ENCODE assay signal across 21 cellular contexts in the genomic region with DNA sequence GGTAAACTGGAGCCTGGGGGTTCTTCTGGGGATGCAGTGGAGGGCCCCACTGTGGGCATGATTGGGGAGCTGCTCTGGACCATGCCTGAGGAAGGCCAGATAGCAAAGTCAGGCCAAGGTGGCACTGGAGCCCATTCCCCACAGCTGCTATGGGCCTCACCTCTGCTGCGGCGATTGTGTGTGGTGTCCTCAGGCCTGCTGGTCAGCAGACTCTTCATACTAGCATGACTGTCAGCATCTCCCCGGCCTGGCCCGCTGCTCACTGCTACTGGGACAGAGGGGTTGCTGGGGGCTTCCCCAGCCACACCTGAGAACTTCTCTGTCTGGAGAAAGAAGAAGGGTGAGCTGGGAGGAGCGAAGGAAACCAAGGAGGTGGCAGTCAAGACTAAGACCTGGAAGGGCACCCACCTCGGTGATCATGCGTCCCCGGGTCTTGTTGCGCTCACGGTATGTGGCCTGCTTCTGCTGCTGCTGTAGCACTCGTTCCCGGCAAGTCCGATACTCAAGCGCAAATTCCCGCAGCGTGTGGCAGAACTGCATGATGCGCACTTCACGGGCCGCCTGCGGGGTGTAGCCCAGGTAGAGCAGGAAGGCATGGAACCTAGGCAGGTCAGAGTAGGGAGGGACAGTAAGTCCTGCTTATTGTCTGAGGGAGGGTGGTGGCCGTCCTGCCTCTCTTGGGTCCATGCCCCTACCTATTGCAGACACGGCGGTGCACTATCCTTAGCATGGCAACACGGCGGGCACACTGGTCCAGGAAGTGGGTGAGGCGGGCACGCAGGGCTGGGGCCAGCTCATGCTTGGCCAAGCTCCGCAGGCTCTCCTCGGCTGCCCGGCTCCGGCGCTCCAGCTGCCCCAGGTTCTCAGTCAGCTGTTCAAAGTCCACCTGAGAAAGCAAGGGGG. TPM values are rescaled to one million over a fixed set of nuclear protein-coding genes. Genes with fewer than 3 reads are reported as not detected.
DNase-seq lines count a peak whose midpoint lies in the region; FAIRE-seq and TF ChIP-seq lines count a peak whose summit lies in the region.
"Had no signal": no experiment of that assay in that cellular context is flagged by ENCODE, and none has a peak within 500 bp of the region (broad histone marks: within the 10 kb centered on the region; RNA-seq: fewer than 3 reads in every experiment).

No MANE protein-coding gene starts in this region.

- no peak overlapping the region for H3K27ac Mint-ChIP-seq in MCF 10A (ENCODE audit: low read depth, unreplicated experiment)
- no peak overlapping the region for H3K27ac Mint-ChIP-seq in type B pancreatic cell
- H3K27ac Mint-ChIP-seq: activated CD4-positive, alpha-beta memory T cell treated with anti-CD3 and anti-CD28 coated beads for 36 hours; activated T-helper 1 cell treated with anti-CD3 and anti-CD28 coated beads, Interleukin-12 subunit alpha, Interleukin-12 subunit beta, Interleukin-2, Interleukin-4 antibody, amounts not matched to agents 30 ng/mL and 10 ng/mL and 1 ng/mL, durations not matched to agents 14 hours and 24 hours and 36 hours; GM23338; stimulated activated naive CD8-positive, alpha-beta T cell treated with anti-CD3 and anti-CD28 coated beads, Interleukin-15, Interleukin-2, amounts not matched to agents 100 ng/mL and 50 ng/mL, for 24 hours; T-helper 1 cell treated with Interleukin-12 subunit alpha and Interleukin-12 subunit beta and Interleukin-4 antibody, amounts not matched to agents 30 μg/mL and 1 μg/mL, for 36 hours had no signal

- no peak overlapping the region for H3K9ac ChIP-seq in H1 (replicated peaks in 1 of 4; ENCODE audit: extremely low read depth in 1 of 4, low read depth in 3 of 4, low read length in 3 of 4)

- H3K27ac ChIP-seq in breast epithelium (no peak overlapping the region), H1 (ENCODE audit: low read depth, low read length) (no peak overlapping the region)
- H3K27ac ChIP-seq: VCaP had no signal

- peaks cover 0 to 13% of the 10 kb centered on the region in 2 experiments; a peak in 2 of 4 replicates for H3K79me2 ChIP-seq in H1 (ENCODE audit: control insufficient read depth in 1 of 2, insufficient read depth in 2 of 2, low read length in 2 of 2)

- no peak overlapping the region for H3K14ac ChIP-seq in H1 (ENCODE audit: insufficient read length)

- no peaks in the 10 kb centered on the region; the same call in 1 of the 2 replicates for H3K79me1 ChIP-seq in H1 (ENCODE audit: low read depth, low read length)

- no peak for TF ChIP-seq RAD21 in H1 (IDR thresholded peaks at IDR 0.05 in 1 of 2, conservative IDR thresholded peaks at IDR 0.05 in 1 of 2; ENCODE audit: low read depth in 2 of 2, low read length in 2 of 2)

- no peaks in the 10 kb centered on the region for H3K27me3 ChIP-seq in breast epithelium
- no peaks in the 10 kb centered on the region; a peak in 2 of 7 replicates for H3K27me3 ChIP-seq in H1 (replicated peaks in 1 of 4; ENCODE audit: control insufficient read depth in 3 of 4, extremely low read depth in 1 of 4, insufficient read depth in 3 of 4, low read length in 3 of 4)

- H3K4me1 ChIP-seq in breast epithelium: peaks cover 5 to 6% of the 10 kb centered on the region in 2 donors
- peaks cover 0 to 6% (median 3%) of the 10 kb centered on the region in 4 experiments; a peak in 3 of 7 replicates for H3K4me1 ChIP-seq in H1 (replicated peaks in 1 of 4; ENCODE audit: control insufficient read depth in 3 of 4, insufficient read depth in 4 of 4, low read length in 3 of 4)

- H3K18ac ChIP-seq in H1 (ENCODE audit: extremely low read depth, low read length): no peak overlapping the region

- no peak overlapping the region for H4K5ac ChIP-seq in H1 (ENCODE audit: insufficient read length, low read depth, low read length)

- no peak overlapping the region for H3K4ac ChIP-seq in H1 (replicated peaks; ENCODE audit: insufficient read length, low read depth, low read length)

- no peak overlapping the region for H3K23ac ChIP-seq in H1 (ENCODE audit: insufficient read length)

- CTCF ChIA-PET in MCF 10A (lab: Yijun Ruan, JAX): interaction anchor here (0.7 kb wide), 1 partner anchor 347 kb away, joined by 3 read pairs; no protein-coding TSS in a partner anchor
- CTCF ChIA-PET in H1 (lab: Charles Lee; ENCODE audit: partially characterized antibody): interaction anchor here (0.6 to 1.7 kb wide), 5 partner anchors 9 to 124 kb away, joined by 3 to 6 read pairs (median 3); no protein-coding TSS in a partner anchor

- H2BK120ac ChIP-seq in H1 (replicated peaks; ENCODE audit: low read depth, low read length): no peak overlapping the region

- no peak for TF ChIP-seq EP300 in H1 (IDR thresholded peaks at IDR 0.05; ENCODE audit: borderline replicate concordance in 1 of 2, low read depth in 2 of 2, low read length in 2 of 2)

- no peak for FAIRE-seq in H1 (lab: Jason Lieb, UNC)

- no peaks in the 10 kb centered on the region for H3K27me3 Mint-ChIP-seq in MCF 10A (ENCODE audit: insufficient read depth, unreplicated experiment)
- H3K27me3 Mint-ChIP-seq in type B pancreatic cell: no peaks in the 10 kb centered on the region
- H3K27me3 Mint-ChIP-seq: activated CD4-positive, alpha-beta memory T cell treated with anti-CD3 and anti-CD28 coated beads for 36 hours; central memory CD8-positive, alpha-beta T cell; stimulated activated naive CD8-positive, alpha-beta T cell treated with anti-CD3 and anti-CD28 coated beads, Interleukin-15, Interleukin-2, amounts not matched to agents 100 ng/mL and 50 ng/mL, for 24 hours had no signal

- H2BK15ac ChIP-seq in H1 (ENCODE audit: low read length): no peak overlapping the region

- H2AK5ac ChIP-seq in H1 (ENCODE audit: low read depth, low read length): no peak overlapping the region

- H3K4me3 Mint-ChIP-seq in MCF 10A (ENCODE audit: unreplicated experiment): peak overlapping the region; percentile 14
- H3K4me3 Mint-ChIP-seq in type B pancreatic cell: peak overlapping the region; percentile 72
- H3K4me3 Mint-ChIP-seq: activated CD4-positive, alpha-beta memory T cell treated with anti-CD3 and anti-CD28 coated beads for 36 hours; activated T-helper 1 cell treated with anti-CD3 and anti-CD28 coated beads, Interleukin-12 subunit alpha, Interleukin-12 subunit beta, Interleukin-2, Interleukin-4 antibody, amounts not matched to agents 30 ng/mL and 10 ng/mL and 1 ng/mL, durations not matched to agents 14 hours and 24 hours and 36 hours; GM23338; stimulated activated naive CD8-positive, alpha-beta T cell treated with anti-CD3 and anti-CD28 coated beads, Interleukin-15, Interleukin-2, amounts not matched to agents 100 ng/mL and 50 ng/mL, for 24 hours; T-helper 1 cell treated with Interleukin-12 subunit alpha and Interleukin-12 subunit beta and Interleukin-4 antibody, amounts not matched to agents 30 μg/mL and 1 μg/mL, for 36 hours had no signal

- no peaks in the 10 kb centered on the region for H3K9me3 ChIP-seq in breast epithelium
- H3K9me3 ChIP-seq in H1 (ENCODE audit: insufficient read depth in 2 of 2, low read depth in 1 of 2, low read length in 1 of 2): no peaks in the 10 kb centered on the region

- no peak overlapping the region for H4K91ac ChIP-seq in H1 (replicated peaks; ENCODE audit: insufficient read length, low read length)

- H3K23me2 ChIP-seq in H1 (ENCODE audit: low read depth, low read length): peaks cover 5% of the 10 kb centered on the region

- BruUV-seq in MCF 10A (replicated peaks; lab: Mats Ljungman, UMichigan): no TSS peak

- no peaks in the 10 kb centered on the region for H3K9me3 Mint-ChIP-seq in MCF 10A (ENCODE audit: unreplicated experiment)
- no peaks in the 10 kb centered on the region for H3K9me3 Mint-ChIP-seq in type B pancreatic cell
- H3K9me3 Mint-ChIP-seq: activated CD4-positive, alpha-beta memory T cell treated with anti-CD3 and anti-CD28 coated beads for 36 hours; activated T-helper 1 cell treated with anti-CD3 and anti-CD28 coated beads, Interleukin-12 subunit alpha, Interleukin-12 subunit beta, Interleukin-2, Interleukin-4 antibody, amounts not matched to agents 30 ng/mL and 10 ng/mL and 1 ng/mL, durations not matched to agents 14 hours and 24 hours and 36 hours; central memory CD8-positive, alpha-beta T cell; GM23338; stimulated activated naive CD8-positive, alpha-beta T cell treated with anti-CD3 and anti-CD28 coated beads, Interleukin-15, Interleukin-2, amounts not matched to agents 100 ng/mL and 50 ng/mL, for 24 hours; T-helper 1 cell treated with Interleukin-12 subunit alpha and Interleukin-12 subunit beta and Interleukin-4 antibody, amounts not matched to agents 30 μg/mL and 1 μg/mL, for 36 hours had no signal

- H4K20me1 ChIP-seq in H1 (replicated peaks in 1 of 2; ENCODE audit: control insufficient read depth in 1 of 2, insufficient read depth in 2 of 2, low read length in 2 of 2): peaks cover 3 to 14% of the 10 kb centered on the region in 2 experiments

- no peak overlapping the region for H2BK12ac ChIP-seq in H1 (ENCODE audit: low read depth, low read length)

- no peak overlapping the region for H2AFZ ChIP-seq in H1 (ENCODE audit: low read length)
- H2AFZ ChIP-seq: GM23338 had no signal

- TF ChIP-seq CTCF in MCF 10A (IDR thresholded peaks at IDR 0.05; ENCODE audit: unreplicated experiment) (no peak), breast epithelium (IDR thresholded peaks at IDR 0.05) (no peak), H1 (IDR thresholded peaks at IDR 0.05; ENCODE audit: control extremely low read depth in 1 of 3, insufficient read depth in 1 of 3, low read depth in 1 of 3, low read length in 3 of 3) (no peak), type B pancreatic cell (conservative IDR thresholded peaks at IDR 0.05) (no peak)

- H3K4me2 ChIP-seq in H1 (ENCODE audit: insufficient read depth in 1 of 2, low read depth in 2 of 2, low read length in 2 of 2): no peak overlapping the region
- H3K4me2 ChIP-seq: GM23338 had no signal

- DNase-seq in MCF 10A (ENCODE audit: unreplicated experiment) (no peak), breast epithelium (ENCODE audit: low spot score in 2 of 2) (no peak), H1 (ENCODE audit: low read depth in 1 of 2, low spot score in 2 of 2) (no peak), type B pancreatic cell (ENCODE audit: extremely low spot score, unreplicated experiment) (no peak), NCI-H1048 (lab: John Stamatoyannopoulos, UW) (no peak), SW 1271 (lab: John Stamatoyannopoulos, UW) (no peak)
- DNase-seq: ACHN; activated CD4-positive, alpha-beta memory T cell treated with anti-CD3 and anti-CD28 coated beads for 36 hours; amniotic stem cell; DND-41; effector CD4-positive, alpha-beta T cell; NCI-H1417; NCI-H524 treated with DMSO at 0.1 percent for 48 hours; SHP77; trophoblast cell had no signal

- intact Hi-C loops in MCF 10A (cut with micrococcal nuclease) (no loop called here), breast epithelium (cut with DNase I; ENCODE audit: low total_unique reads) (no loop called here)

- peaks cover 6% of the 10 kb centered on the region for H3K36me3 ChIP-seq in breast epithelium
- H3K36me3 ChIP-seq in H1 (ENCODE audit: control insufficient read depth in 2 of 4, insufficient read depth in 4 of 4, low read length in 3 of 4): peaks cover 17 to 41% (median 38%) of the 10 kb centered on the region in 4 experiments; a peak in 7 of 8 replicates

- H4K8ac ChIP-seq in H1 (ENCODE audit: extremely low read depth, insufficient read depth, low read length): 0 out of 2 replicates have a peak overlapping the region, but pooled peaks have one; percentile 6

- H3K36me3 Mint-ChIP-seq in MCF 10A (ENCODE audit: insufficient read depth, unreplicated experiment) (peaks cover 59% of the 10 kb centered on the region), type B pancreatic cell (peaks cover 8% of the 10 kb centered on the region)

- peaks cover 21% of the 10 kb centered on the region for H3K4me1 Mint-ChIP-seq in MCF 10A (ENCODE audit: insufficient read depth, unreplicated experiment)
- peaks cover 21% of the 10 kb centered on the region for H3K4me1 Mint-ChIP-seq in type B pancreatic cell (ENCODE audit: unreplicated experiment)

- POLR2A ChIA-PET in MCF 10A (lab: Yijun Ruan, JAX) (interaction anchor here (1.2 kb wide), 1 partner anchor 14 kb away, joined by 3 read pairs; no protein-coding TSS in a partner anchor), H1 (lab: Charles Lee; ENCODE audit: partially characterized antibody) (interaction anchor here (0.7 to 11.2 kb wide), 6 partner anchors 11 to 285 kb away, joined by 3 to 111 read pairs (median 3); partner anchors contain the start of genes ELMO3, FHOD1 and SLC9A5)

- TF ChIP-seq POLR2A in breast epithelium (IDR thresholded peaks at IDR 0.05): no peak
- TF ChIP-seq POLR2A in H1 (IDR thresholded peaks at IDR 0.05; ENCODE audit: control extremely low read depth in 1 of 2, low read depth in 2 of 2, low read length in 2 of 2): peak in 1 of 2 experiments; percentile 32; a peak in 1 of 3 replicates

- no peak overlapping the region for H3K56ac ChIP-seq in H1 (replicated peaks; ENCODE audit: insufficient read length, low read depth, low read length)

- H3K4me3 ChIP-seq in breast epithelium (no peak overlapping the region), H1 (ENCODE audit: extremely low read depth in 1 of 4, insufficient read depth in 2 of 4, low read depth in 3 of 4, low read length in 4 of 4) (no peak overlapping the region)
- H3K4me3 ChIP-seq: GM23338 had no signal

- no peak overlapping the region for H2BK20ac ChIP-seq in H1 (ENCODE audit: low read length)

- 90% methylated on average over 28 of the region's 32 CpGs; no CpG with 5 or more reads in 1 of the 2 experiments for WGBS in H1 (ENCODE audit: extremely low coverage in 1 of 2, insufficient coverage in 1 of 2, insufficient read length in 1 of 2, insufficient replicate concordance in 2 of 2, low coverage in 1 of 2, low lambda C conversion rate in 2 of 2, missing lambda C conversion rate in 1 of 2), 2 experiments

- H2BK5ac ChIP-seq in H1 (ENCODE audit: low read depth, low read length): no peak overlapping the region

RNA-seq across cellular contexts. Expression of gene TMEM208, which starts 3.2 kb away (rescaled TPM):
- total RNA-seq in MCF 10A (2022) (44.4 and 55.5 TPM in 2 replicates), breast epithelium (10 to 100 TPM; 35.2 to 46.2 (median 44.2) TPM), type B pancreatic cell (ENCODE audit: low replicate concordance) (49.2 and 64.4 TPM in 2 replicates)
- 37.7 and 37.9 TPM in 2 replicates for total RNA-seq in H1 (2021; fragmentation: NEBNext Ultra II Directional; extraction: Animal tissue kit (Norgen Biotek cat#: 25700))
- polyA plus RNA-seq in H1 (2011; rRNA removed): 93.9 and 100.0 TPM in 2 replicates
- 76.6 TPM for polyA plus RNA-seq in H1 (2011; cell fraction: cytosol; rRNA removed)
- 66.5 TPM for polyA plus RNA-seq in H1 (2011; cell fraction: nucleus; rRNA removed)
- polyA plus RNA-seq in H1 (2012, experiment 1 of 2): 42.9 to 57.2 TPM (median 49.6 TPM) in 4 replicates
- 71.1 TPM for polyA plus RNA-seq in H1 (2012, experiment 2 of 2)
- 48.0 TPM for polyA plus RNA-seq in H1 (2013, experiment 1 of 2)
- polyA plus RNA-seq in H1 (2013, experiment 2 of 2): 59.4 TPM
- polyA minus RNA-seq in H1 (2011; rRNA and poly(A)+ RNA removed): 43.1 and 48.2 TPM in 2 replicates
- 20.2 TPM for polyA minus RNA-seq in H1 (2011; cell fraction: cytosol; rRNA and poly(A)+ RNA removed)
- 38.5 TPM for polyA minus RNA-seq in H1 (2011; cell fraction: nucleus; rRNA and poly(A)+ RNA removed)

RNA-seq across cellular contexts. Expression of gene FHOD1, which starts 17.1 kb away (rescaled TPM):
- 12.1 and 14.7 TPM in 2 replicates for total RNA-seq in MCF 10A (2022)
- 10 to 100 TPM; 19.3 to 25.9 (median 22.6) TPM for total RNA-seq in breast epithelium
- total RNA-seq in H1 (2021; fragmentation: NEBNext Ultra II Directional; extraction: Animal tissue kit (Norgen Biotek cat#: 25700)): 55.4 and 60.7 TPM in 2 replicates
- 31.3 and 49.1 TPM in 2 replicates for polyA plus RNA-seq in H1 (2011; rRNA removed)
- polyA plus RNA-seq in H1 (2011; cell fraction: cytosol; rRNA removed): 37.0 TPM
- polyA plus RNA-seq in H1 (2011; cell fraction: nucleus; rRNA removed): 265 TPM
- polyA plus RNA-seq in H1 (2012, experiment 1 of 2): 61.4 to 64.9 TPM (median 62.6 TPM) in 4 replicates
- polyA plus RNA-seq in H1 (2012, experiment 2 of 2): 45.5 TPM
- 52.4 TPM for polyA plus RNA-seq in H1 (2013, experiment 1 of 2)
- 54.1 TPM for polyA plus RNA-seq in H1 (2013, experiment 2 of 2)
- 16.5 and 38.8 TPM in 2 replicates for polyA minus RNA-seq in H1 (2011; rRNA and poly(A)+ RNA removed)
- 17.6 TPM for polyA minus RNA-seq in H1 (2011; cell fraction: cytosol; rRNA and poly(A)+ RNA removed)
- 47.7 TPM for polyA minus RNA-seq in H1 (2011; cell fraction: nucleus; rRNA and poly(A)+ RNA removed)
- 15.2 and 34.7 TPM in 2 replicates for total RNA-seq in type B pancreatic cell (ENCODE audit: low replicate concordance)

RNA-seq across cellular contexts. Expression of gene SLC9A5, which starts 18.6 kb away (rescaled TPM):
- total RNA-seq in MCF 10A (2022): 0.40 and 1.4 TPM in 2 replicates
- 1 to 10 TPM in 2 of 3 donors, under 1 TPM in 1; 0.96 to 2.3 (median 1.3) TPM for total RNA-seq in breast epithelium
- total RNA-seq in H1 (2021; fragmentation: NEBNext Ultra II Directional; extraction: Animal tissue kit (Norgen Biotek cat#: 25700)): 7.9 and 8.5 TPM in 2 replicates
- polyA plus RNA-seq in H1 (2011; rRNA removed): 8.6 and 11.6 TPM in 2 replicates
- polyA plus RNA-seq in H1 (2011; cell fraction: cytosol; rRNA removed): 11.7 TPM
- 63.5 TPM for polyA plus RNA-seq in H1 (2011; cell fraction: nucleus; rRNA removed)
- 7.6 to 12.3 TPM (median 10.6 TPM) in 4 replicates for polyA plus RNA-seq in H1 (2012, experiment 1 of 2)
- polyA plus RNA-seq in H1 (2012, experiment 2 of 2): 4.7 TPM
- 5.2 TPM for polyA plus RNA-seq in H1 (2013, experiment 1 of 2)
- polyA plus RNA-seq in H1 (2013, experiment 2 of 2): 5.2 TPM
- polyA minus RNA-seq in H1 (2011; rRNA and poly(A)+ RNA removed): 6.3 and 6.7 TPM in 2 replicates
- polyA minus RNA-seq in H1 (2011; cell fraction: cytosol; rRNA and poly(A)+ RNA removed): 3.6 TPM
- 12.6 TPM for polyA minus RNA-seq in H1 (2011; cell fraction: nucleus; rRNA and poly(A)+ RNA removed)
- 1.0 and 4.4 TPM in 2 replicates for total RNA-seq in type B pancreatic cell (ENCODE audit: low replicate concordance)

RNA-seq across cellular contexts. Expression of gene ELMO3, which starts 31.2 kb away (rescaled TPM):
- total RNA-seq in MCF 10A (2022) (9.6 and 12.0 TPM in 2 replicates), breast epithelium (10 to 100 TPM in 2 of 3 donors, 1 to 10 TPM in 1; 1.1 to 35.0 (median 19.7) TPM), type B pancreatic cell (ENCODE audit: low replicate concordance) (9.6 and 19.8 TPM in 2 replicates)
- 9.2 and 9.6 TPM in 2 replicates for total RNA-seq in H1 (2021; fragmentation: NEBNext Ultra II Directional; extraction: Animal tissue kit (Norgen Biotek cat#: 25700))
- polyA plus RNA-seq in H1 (2011; rRNA removed): 10.9 and 14.4 TPM in 2 replicates
- 15.4 TPM for polyA plus RNA-seq in H1 (2011; cell fraction: cytosol; rRNA removed)
- polyA plus RNA-seq in H1 (2011; cell fraction: nucleus; rRNA removed): 40.6 TPM
- 6.7 to 11.8 TPM (median 10.8 TPM) in 4 replicates for polyA plus RNA-seq in H1 (2012, experiment 1 of 2)
- polyA plus RNA-seq in H1 (2012, experiment 2 of 2): 9.1 TPM
- 5.2 TPM for polyA plus RNA-seq in H1 (2013, experiment 1 of 2)
- polyA plus RNA-seq in H1 (2013, experiment 2 of 2): 5.0 TPM
- 4.5 and 7.0 TPM in 2 replicates for polyA minus RNA-seq in H1 (2011; rRNA and poly(A)+ RNA removed)
- polyA minus RNA-seq in H1 (2011; cell fraction: cytosol; rRNA and poly(A)+ RNA removed): 5.1 TPM
- 6.0 TPM for polyA minus RNA-seq in H1 (2011; cell fraction: nucleus; rRNA and poly(A)+ RNA removed)

RNA-seq across cellular contexts. Expression of gene E2F4, which starts 38.2 kb away (rescaled TPM):
- total RNA-seq in MCF 10A (2022): 81.0 and 85.5 TPM in 2 replicates
- 10 to 100 TPM; 74.1 to 86.9 (median 76.1) TPM for total RNA-seq in breast epithelium
- 78.0 and 79.9 TPM in 2 replicates for total RNA-seq in H1 (2021; fragmentation: NEBNext Ultra II Directional; extraction: Animal tissue kit (Norgen Biotek cat#: 25700))
- 157 and 194 TPM in 2 replicates for polyA plus RNA-seq in H1 (2011; rRNA removed)
- polyA plus RNA-seq in H1 (2011; cell fraction: cytosol; rRNA removed): 134 TPM
- 285 TPM for polyA plus RNA-seq in H1 (2011; cell fraction: nucleus; rRNA removed)
- polyA plus RNA-seq in H1 (2012, experiment 1 of 2): 78.1 to 93.8 TPM (median 86.1 TPM) in 4 replicates
- 88.7 TPM for polyA plus RNA-seq in H1 (2012, experiment 2 of 2)
- polyA plus RNA-seq in H1 (2013, experiment 1 of 2): 55.2 TPM
- 51.2 TPM for polyA plus RNA-seq in H1 (2013, experiment 2 of 2)
- 87.0 and 93.0 TPM in 2 replicates for polyA minus RNA-seq in H1 (2011; rRNA and poly(A)+ RNA removed)
- polyA minus RNA-seq in H1 (2011; cell fraction: cytosol; rRNA and poly(A)+ RNA removed): 54.8 TPM
- 74.9 TPM for polyA minus RNA-seq in H1 (2011; cell fraction: nucleus; rRNA and poly(A)+ RNA removed)
- 68.8 and 84.5 TPM in 2 replicates for total RNA-seq in type B pancreatic cell (ENCODE audit: low replicate concordance)
